In the genomic region with DNA sequence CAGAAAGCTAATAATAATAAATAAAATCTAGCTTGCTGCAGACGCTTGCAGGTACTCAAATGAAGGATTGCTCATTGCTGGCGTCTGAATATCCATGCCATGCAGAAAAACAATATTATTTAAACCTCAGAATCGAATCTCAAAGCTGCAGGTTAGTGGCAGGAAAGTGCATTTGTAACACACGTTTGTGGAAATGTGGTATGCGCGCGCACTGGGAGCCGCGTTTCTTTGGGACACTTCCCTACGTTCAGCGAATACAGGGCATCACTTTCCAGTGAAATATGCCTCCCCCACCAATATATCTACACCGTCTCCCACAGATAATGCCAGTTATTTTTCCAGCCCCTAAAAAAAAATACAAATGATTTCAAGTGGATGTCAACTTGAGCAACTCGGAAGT, we compare ENCODE assay signal across 29 cellular contexts. TPM values are rescaled to one million over a fixed set of nuclear protein-coding genes. Genes with fewer than 3 reads are reported as not detected.
DNase-seq lines count a peak whose midpoint lies in the region; ATAC-seq, FAIRE-seq and TF ChIP-seq lines count a peak whose summit lies in the region.
"Had no signal": no experiment of that assay in that cellular context is flagged by ENCODE, and none has a peak within 500 bp of the region (broad histone marks: within the 10 kb centered on the region; RNA-seq: fewer than 3 reads in every experiment).

No MANE protein-coding gene starts in this region.

- FAIRE-seq in HepG2 (lab: Jason Lieb, UNC) = no peak

- H3F3A ChIP-seq in neural cell (ENCODE audit: insufficient read depth, low read length, poor library complexity, severe bottlenecking) = no peaks in the 10 kb centered on the region

- H3K9me3 ChIP-seq in HepG2 (ENCODE audit: low read length) (no peaks in the 10 kb centered on the region), right lobe of liver (no peaks in the 10 kb centered on the region), neural cell (ENCODE audit: low read length) (no peaks in the 10 kb centered on the region), Karpas-422 (ENCODE audit: low read length) (no peaks in the 10 kb centered on the region)
- H3K9me3 ChIP-seq: ascending aorta, heart left ventricle, vagina had no signal

- H4K20me1 ChIP-seq in HepG2 (ENCODE audit: insufficient read depth, low read length) (no peaks in the 10 kb centered on the region), neural cell (ENCODE audit: insufficient read depth) (no peaks in the 10 kb centered on the region), Karpas-422 (ENCODE audit: insufficient read depth, low read depth, low read length) (no peaks in the 10 kb centered on the region)

- TF ChIP-seq EP300 in HepG2 (IDR thresholded peaks at IDR 0.05; ENCODE audit: low read depth in 2 of 2, low read length in 2 of 2) (no peak), HepG2 (CRISPR knock-in tag; IDR thresholded peaks at IDR 0.05; ENCODE audit: borderline replicate concordance) (no peak), neural cell (conservative IDR thresholded peaks at IDR 0.05; ENCODE audit: poor library complexity, severe bottlenecking) (no peak)

- H2AFZ ChIP-seq in HepG2 (ENCODE audit: low read length) = no peak overlapping the region
- no peak overlapping the region for H2AFZ ChIP-seq in neural cell (ENCODE audit: low read depth, low read length)
- H2AFZ ChIP-seq in Karpas-422 (ENCODE audit: low read length) = no peak overlapping the region

- no TSS peak for BruUV-seq in HepG2 (replicated peaks; lab: Mats Ljungman, UMichigan)

- intact Hi-C loops in HepG2 (cut with micrococcal nuclease; ENCODE audit: unreplicated experiment) (loop anchor here (5.0 to 10.0 kb wide), 3 partner anchors 246 to 1214 kb away; no protein-coding TSS in a partner anchor), right lobe of liver (cut with DNase I) (no loop called here)

- ATAC-seq in HepG2 (no peak), right lobe of liver (no peak), HG03139 (IDR thresholded peaks at IDR 0.05; ENCODE audit: unreplicated experiment) (no peak)
- ATAC-seq: CD8-positive, alpha-beta T cell; HCT116; heart left ventricle; left cardiac atrium; stimulated activated naive CD8-positive, alpha-beta T cell treated with anti-CD3 and anti-CD28 coated beads, Interleukin-15, amount 100 ng/mL, for 72 hours had no signal

- no peak overlapping the region for H3K4me3 ChIP-seq in HepG2 (replicated peaks in 1 of 3; ENCODE audit: insufficient read depth in 1 of 3, low read depth in 2 of 3, low read length in 3 of 3)
- no peak overlapping the region for H3K4me3 ChIP-seq in right lobe of liver
- H3K4me3 ChIP-seq in choroid plexus epithelial cell (ENCODE audit: low read depth, low read length) = peak overlapping the region; percentile 55
- H3K4me3 ChIP-seq in neural cell (ENCODE audit: low read length) = peak overlapping the region; percentile 32
- H3K4me3 ChIP-seq in Karpas-422 (ENCODE audit: low read length) = no peak overlapping the region
- H3K4me3 ChIP-seq: ascending aorta, heart left ventricle, vagina had no signal

- H3K79me2 ChIP-seq in HepG2 (ENCODE audit: insufficient read depth, low read length) = no peaks in the 10 kb centered on the region
- H3K79me2 ChIP-seq in neural cell (replicated peaks; ENCODE audit: insufficient read depth, low read length) = no peaks in the 10 kb centered on the region
- no peaks in the 10 kb centered on the region for H3K79me2 ChIP-seq in Karpas-422 (ENCODE audit: low read length)

- no peaks in the 10 kb centered on the region for H3K36me3 ChIP-seq in HepG2 (replicated peaks in 1 of 2; ENCODE audit: control insufficient read depth in 1 of 2, insufficient read depth in 2 of 2, low read length in 2 of 2)
- H3K36me3 ChIP-seq in right lobe of liver = no peaks in the 10 kb centered on the region
- no peaks in the 10 kb centered on the region for H3K36me3 ChIP-seq in neural cell (ENCODE audit: insufficient read depth, low read length)
- no peaks in the 10 kb centered on the region for H3K36me3 ChIP-seq in Karpas-422 (ENCODE audit: insufficient read depth, low read length)
- H3K36me3 ChIP-seq: ascending aorta, heart left ventricle, vagina had no signal

- TF ChIP-seq RAD21 in HepG2 (CRISPR knock-in tag; IDR thresholded peaks at IDR 0.05) (no peak), neural cell (conservative IDR thresholded peaks at IDR 0.05) (no peak)

- DNase-seq in HepG2 (ENCODE audit: low spot score) (no peak), right lobe of liver (no peak), choroid plexus epithelial cell (ENCODE audit: low read depth) (no peak), Karpas-422 (no peak), dermis blood vessel endothelial cell (no peak), NCI-H1417 (lab: John Stamatoyannopoulos, UW) (no peak)
- DNase-seq: activated effector memory CD4-positive, alpha-beta T cell treated with anti-CD3 and anti-CD28 coated beads, Interleukin-2, amount 50 U/mL, for 16 hours; activated naive CD8-positive, alpha-beta T cell treated with anti-CD3 and anti-CD28 coated beads for 36 hours; activated T-cell treated with anti-CD3 and anti-CD28 coated beads, Interleukin-2, amount 50 U/mL, for 1 hour; CD8-positive, alpha-beta T cell; cerebellar nuclear complex; GF-D8; heart left ventricle; left cardiac atrium; mammary epithelial cell; NCI-H446; NCI-H774; nucleus accumbens; stimulated activated naive CD8-positive, alpha-beta T cell treated with anti-CD3 and anti-CD28 coated beads, Interleukin-15, amount 100 ng/mL, for 72 hours; T-helper 2 cell had no signal

- TF ChIP-seq POLR2A in HepG2 (IDR thresholded peaks at IDR 0.05; ENCODE audit: insufficient read depth in 1 of 2, low read depth in 2 of 2, low read length in 2 of 2) (no peak), right lobe of liver (IDR thresholded peaks at IDR 0.05) (no peak)

- H3K27me3 ChIP-seq in HepG2 (ENCODE audit: control insufficient read depth in 1 of 2, insufficient read depth in 2 of 2, low read length in 2 of 2) (peaks cover 0 to 12% of the 10 kb centered on the region in 2 experiments; a peak in 2 of 5 replicates), right lobe of liver (peaks cover 13 to 74% of the 10 kb centered on the region in 2 donors), neural cell (ENCODE audit: insufficient read depth, low read depth, low read length) (peaks cover 73% of the 10 kb centered on the region), Karpas-422 (ENCODE audit: low read length) (no peaks in the 10 kb centered on the region)

- H3K9ac ChIP-seq in HepG2 (ENCODE audit: insufficient read depth, low read depth, low read length) (no peak overlapping the region), neural cell (ENCODE audit: low read length) (no peak overlapping the region), Karpas-422 (ENCODE audit: low read length) (no peak overlapping the region)

- H3K9me2 ChIP-seq in neural cell (ENCODE audit: insufficient read depth, low read length) = no peaks in the 10 kb centered on the region
- no peaks in the 10 kb centered on the region for H3K9me2 ChIP-seq in Karpas-422 (replicated peaks; ENCODE audit: insufficient read depth, low read length)

- POLR2A ChIA-PET in HepG2 (lab: Yijun Ruan, JAX) = no interaction called here

- TF ChIP-seq CTCF in HepG2 (CRISPR knock-in tag; IDR thresholded peaks at IDR 0.05) (no peak), right lobe of liver (IDR thresholded peaks at IDR 0.05) (no peak), choroid plexus epithelial cell (conservative IDR thresholded peaks at IDR 0.05; ENCODE audit: low read depth, low read length) (no peak), neural cell (IDR thresholded peaks at IDR 0.05; ENCODE audit: poor library complexity, severe bottlenecking) (no peak)

- in situ Hi-C loops in HepG2 (cut with HindIII; ENCODE audit: extremely low pct_ligation_motif_present, low pct_unique_long_range_greater_than_20kb) = no loop called here

- 69% methylated on average over 13 of the region's 13 CpGs for WGBS in HepG2 (ENCODE audit: low lambda C conversion rate)
- WGBS in right lobe of liver (ENCODE audit: insufficient coverage, low coverage, low lambda C conversion rate, missing lambda C conversion rate) = 3% methylated on average over 13 of the region's 13 CpGs

- H3K4me1 ChIP-seq in HepG2 (ENCODE audit: insufficient read depth, low read length) = peaks cover 18% of the 10 kb centered on the region
- no peaks in the 10 kb centered on the region for H3K4me1 ChIP-seq in right lobe of liver
- H3K4me1 ChIP-seq in Karpas-422 (ENCODE audit: low read length) = no peaks in the 10 kb centered on the region
- H3K4me1 ChIP-seq: ascending aorta, vagina had no signal

- CTCF ChIA-PET in HepG2 (lab: Yijun Ruan, JAX; ENCODE audit: low intra/inter-chr PET ratio, low total read pairs) = no interaction called here

- H3K4me2 ChIP-seq in HepG2 (ENCODE audit: low read depth, low read length) (peak overlapping the region; percentile 59; the same call in 1 of the 2 replicates), neural cell (ENCODE audit: low read length) (no peak overlapping the region), Karpas-422 (ENCODE audit: low read depth, low read length, poor library complexity, severe bottlenecking) (no peak overlapping the region)

- H3K27ac ChIP-seq in HepG2 (ENCODE audit: extremely low read length, insufficient read depth, low read length) (no peak overlapping the region), right lobe of liver (no peak overlapping the region), neural cell (ENCODE audit: low read length) (no peak overlapping the region), Karpas-422 (ENCODE audit: low read length) (no peak overlapping the region)
- H3K27ac ChIP-seq: ascending aorta, epithelial cell of prostate, heart left ventricle, RWPE1, vagina had no signal

RNA-seq across cellular contexts. Expression of a gene that starts 37.1 kb away (rescaled TPM):
- total RNA-seq in HepG2 (2016; rRNA removed; fragmentation: Illumina TruSeq; extraction: Trizol) (not detected in 2 replicates), right lobe of liver (under 1 TPM in 3 of 6 experiments, not detected in 3; 0.04 to 0.28 (median 0.12) TPM), dermis blood vessel endothelial cell (not detected in 2 replicates)
- not detected in 2 replicates for total RNA-seq in HepG2 (2016; cell fraction: cytosol; rRNA removed; fragmentation: Illumina TruSeq; extraction: Trizol; ENCODE audit: low read depth)
- not detected in 2 replicates for total RNA-seq in HepG2 (2016; cell fraction: insoluble cytoplasmic fraction; rRNA removed; fragmentation: Illumina TruSeq; extraction: Trizol)
- total RNA-seq in HepG2 (2016; cell fraction: membrane; rRNA removed; fragmentation: Illumina TruSeq; extraction: Trizol) = not detected in 2 replicates
- total RNA-seq in HepG2 (2016; cell fraction: nucleus; rRNA removed; fragmentation: Illumina TruSeq; extraction: Trizol) = not detected in 2 replicates
- polyA plus RNA-seq in HepG2 (2011; rRNA removed) (not detected in 2 replicates), neural cell (8.1 and 8.6 TPM in 2 replicates)
- not detected in 2 replicates for polyA plus RNA-seq in HepG2 (2011; cell fraction: cytosol; rRNA removed)
- polyA plus RNA-seq in HepG2 (2011; cell fraction: nucleus; rRNA removed) = not detected in 2 replicates
- not detected in 2 replicates for polyA plus RNA-seq in HepG2 (2012)
- not detected in 2 replicates for polyA plus RNA-seq in HepG2 (2016; cell fraction: cytosol; fragmentation: Illumina TruSeq; extraction: Trizol; ENCODE audit: low read depth)
- not detected in 2 replicates for polyA plus RNA-seq in HepG2 (2016; cell fraction: insoluble cytoplasmic fraction; fragmentation: Illumina TruSeq; extraction: Trizol; ENCODE audit: low read depth)
- not detected in 2 replicates for polyA plus RNA-seq in HepG2 (2016; cell fraction: membrane; fragmentation: Illumina TruSeq; extraction: Trizol; ENCODE audit: low read depth)
- not detected in 2 replicates for polyA plus RNA-seq in HepG2 (2016; cell fraction: nucleus; fragmentation: Illumina TruSeq; extraction: Trizol; ENCODE audit: insufficient read depth, low read depth)
- polyA minus RNA-seq in HepG2 (2011; rRNA and poly(A)+ RNA removed; ENCODE audit: low replicate concordance) = not detected in 2 replicates
- not detected in 2 replicates for polyA minus RNA-seq in HepG2 (2011; cell fraction: cytosol; rRNA and poly(A)+ RNA removed)
- not detected in 2 replicates for polyA minus RNA-seq in HepG2 (2011; cell fraction: nucleus; rRNA and poly(A)+ RNA removed)
- polyA minus RNA-seq in neural cell = 7.5 and 9.5 TPM in 2 replicates
- not detected in 2 replicates for total RNA-seq in Karpas-422 (2014; rRNA removed; shearing (Covaris generic); ENCODE audit: low replicate concordance)
- total RNA-seq: activated CD8-positive, alpha-beta memory T cell treated with anti-CD3 and anti-CD28 coated beads for 36 hours; activated naive CD8-positive, alpha-beta T cell treated with anti-CD3 and anti-CD28 coated beads for 36 hours; ascending aorta; CD8-positive, alpha-beta T cell; heart left ventricle; left cardiac atrium; vagina had no signal
- polyA plus RNA-seq: heart left ventricle, mammary epithelial cell, thymus had no signal

RNA-seq across cellular contexts. Expression of a gene that starts 39.9 kb away (rescaled TPM):
- not detected in 2 replicates for total RNA-seq in HepG2 (2016; rRNA removed; fragmentation: Illumina TruSeq; extraction: Trizol)
- total RNA-seq in HepG2 (2016; cell fraction: cytosol; rRNA removed; fragmentation: Illumina TruSeq; extraction: Trizol; ENCODE audit: low read depth) = not detected in 2 replicates
- total RNA-seq in HepG2 (2016; cell fraction: insoluble cytoplasmic fraction; rRNA removed; fragmentation: Illumina TruSeq; extraction: Trizol) = not detected in 2 replicates
- not detected in 2 replicates for total RNA-seq in HepG2 (2016; cell fraction: membrane; rRNA removed; fragmentation: Illumina TruSeq; extraction: Trizol)
- total RNA-seq in HepG2 (2016; cell fraction: nucleus; rRNA removed; fragmentation: Illumina TruSeq; extraction: Trizol) = not detected in 2 replicates
- polyA plus RNA-seq in HepG2 (2011; rRNA removed) = not detected in 2 replicates
- not detected in 2 replicates for polyA plus RNA-seq in HepG2 (2011; cell fraction: cytosol; rRNA removed)
- not detected in 2 replicates for polyA plus RNA-seq in HepG2 (2011; cell fraction: nucleus; rRNA removed)
- not detected in 2 replicates for polyA plus RNA-seq in HepG2 (2012)
- polyA plus RNA-seq in HepG2 (2016; cell fraction: cytosol; fragmentation: Illumina TruSeq; extraction: Trizol; ENCODE audit: low read depth) = not detected in 2 replicates
- polyA plus RNA-seq in HepG2 (2016; cell fraction: insoluble cytoplasmic fraction; fragmentation: Illumina TruSeq; extraction: Trizol; ENCODE audit: low read depth) = not detected in 2 replicates
- polyA plus RNA-seq in HepG2 (2016; cell fraction: membrane; fragmentation: Illumina TruSeq; extraction: Trizol; ENCODE audit: low read depth) = not detected in 2 replicates
- polyA plus RNA-seq in HepG2 (2016; cell fraction: nucleus; fragmentation: Illumina TruSeq; extraction: Trizol; ENCODE audit: insufficient read depth, low read depth) = not detected in 2 replicates
- polyA minus RNA-seq in HepG2 (2011; rRNA and poly(A)+ RNA removed; ENCODE audit: low replicate concordance) = not detected in 2 replicates
- polyA minus RNA-seq in HepG2 (2011; cell fraction: cytosol; rRNA and poly(A)+ RNA removed) = not detected in 2 replicates
- not detected in 2 replicates for polyA minus RNA-seq in HepG2 (2011; cell fraction: nucleus; rRNA and poly(A)+ RNA removed)
- total RNA-seq in right lobe of liver = 10 to 100 TPM in 3 of 6 experiments, 1 to 10 TPM in 3; 1.1 to 14.6 (median 9.6) TPM
- 134 and 183 TPM in 2 replicates for polyA plus RNA-seq in neural cell
- 166 and 196 TPM in 2 replicates for polyA minus RNA-seq in neural cell
- not detected in 2 replicates for total RNA-seq in Karpas-422 (2014; rRNA removed; shearing (Covaris generic); ENCODE audit: low replicate concordance)
- total RNA-seq in dermis blood vessel endothelial cell = under 0.01 TPM in 1 of 2 replicates, not detected in the other
- total RNA-seq: activated CD8-positive, alpha-beta memory T cell treated with anti-CD3 and anti-CD28 coated beads for 36 hours; activated naive CD8-positive, alpha-beta T cell treated with anti-CD3 and anti-CD28 coated beads for 36 hours; CD8-positive, alpha-beta T cell; left cardiac atrium; vagina had no signal
- polyA plus RNA-seq: heart left ventricle, mammary epithelial cell had no signal

Comparison
In these comparisons a context has a peak if more than half of its experiments do, and no peak if none do; other contexts are left out.
1. H3K4me3 ChIP-seq: peak in choroid plexus epithelial cell (single experiment) and neural cell (single experiment); none in HepG2 (0 of 3), right lobe of liver (0 of 3) and Karpas-422 (single experiment).